Comparison of ENCODE assay signal across 36 cellular contexts in genomic region chr12:65446901-65447300, GRCh38.
"Had no signal": no experiment of that assay in that cellular context is flagged by ENCODE, and none has a peak within 500 bp of the region (broad histone marks: within the 10 kb centered on the region; RNA-seq: fewer than 3 reads in every experiment).

No MANE protein-coding gene starts in this region.

- H3K4me3 Mint-ChIP-seq: activated B cell treated with CpG ODN at 0.5 μM for 24 hours; activated CD8-positive, alpha-beta memory T cell treated with anti-CD3 and anti-CD28 coated beads, Interleukin-2, amount 10 ng/mL, durations not matched to agents 7 days and 5 days; activated CD8-positive, alpha-beta T cell treated with anti-CD3 and anti-CD28 coated beads for 36 hours; activated naive CD4-positive, alpha-beta T cell treated with anti-CD3 and anti-CD28 coated beads for 36 hours; activated naive CD4-positive, alpha-beta T cell treated with anti-CD3 and anti-CD28 coated beads, Interleukin-2, amount 50 U/mL, for 24 hours; activated naive CD8-positive, alpha-beta T cell treated with anti-CD3 and anti-CD28 coated beads for 36 hours; activated naive CD8-positive, alpha-beta T cell treated with anti-CD3 and anti-CD28 coated beads, Interleukin-2, amount 50 U/mL, for 24 hours; activated T-helper 1 cell treated with anti-CD3 and anti-CD28 coated beads, Interleukin-12 subunit alpha, Interleukin-12 subunit beta, Interleukin-2, Interleukin-4 antibody, amounts not matched to agents 30 ng/mL and 10 ng/mL and 1 ng/mL, durations not matched to agents 14 hours and 24 hours and 36 hours; dendritic cell treated with granulocyte-macrophage colony-stimulating factor and Interleukin-4, amounts not matched to agents 40 ng/mL and 50 ng/mL, for 4 days; endodermal cell; T-cell; T-helper 1 cell treated with Interleukin-12 subunit alpha and Interleukin-12 subunit beta and Interleukin-4 antibody, amounts not matched to agents 30 μg/mL and 1 μg/mL, for 36 hours had no signal

- H3K4me1 Mint-ChIP-seq: activated B cell treated with CpG ODN at 0.5 μM for 24 hours; activated CD8-positive, alpha-beta memory T cell treated with anti-CD3 and anti-CD28 coated beads, Interleukin-2, amount 10 ng/mL, durations not matched to agents 7 days and 5 days; activated naive CD4-positive, alpha-beta T cell treated with anti-CD3 and anti-CD28 coated beads, Interleukin-2, amount 50 U/mL, for 24 hours; activated naive CD8-positive, alpha-beta T cell treated with anti-CD3 and anti-CD28 coated beads for 36 hours; activated naive CD8-positive, alpha-beta T cell treated with anti-CD3 and anti-CD28 coated beads, Interleukin-2, amount 50 U/mL, for 24 hours; endodermal cell; T-cell had no signal

- FAIRE-seq: frontal cortex had no signal

- H3K27ac ChIP-seq: adrenal gland, body of pancreas, coronary artery, dorsolateral prefrontal cortex, heart left ventricle, WERI-Rb-1 had no signal

- H3K27ac Mint-ChIP-seq: activated B cell treated with CpG ODN at 0.5 μM for 24 hours; activated CD8-positive, alpha-beta memory T cell treated with anti-CD3 and anti-CD28 coated beads, Interleukin-2, amount 10 ng/mL, durations not matched to agents 7 days and 5 days; activated CD8-positive, alpha-beta T cell treated with anti-CD3 and anti-CD28 coated beads for 36 hours; activated naive CD4-positive, alpha-beta T cell treated with anti-CD3 and anti-CD28 coated beads for 36 hours; activated naive CD4-positive, alpha-beta T cell treated with anti-CD3 and anti-CD28 coated beads, Interleukin-2, amount 50 U/mL, for 24 hours; activated naive CD8-positive, alpha-beta T cell treated with anti-CD3 and anti-CD28 coated beads for 36 hours; activated naive CD8-positive, alpha-beta T cell treated with anti-CD3 and anti-CD28 coated beads, Interleukin-2, amount 50 U/mL, for 24 hours; activated T-helper 1 cell treated with anti-CD3 and anti-CD28 coated beads, Interleukin-12 subunit alpha, Interleukin-12 subunit beta, Interleukin-2, Interleukin-4 antibody, amounts not matched to agents 30 ng/mL and 10 ng/mL and 1 ng/mL, durations not matched to agents 14 hours and 24 hours and 36 hours; activated T-helper 2 cell treated with anti-CD3 and anti-CD28 coated beads, Interferon-gamma antibody, Interleukin-2, Interleukin-4, amounts not matched to agents 10 μg/mL and 5 μg/mL and 100 μg/mL, durations not matched to agents 14 hours and 24 hours and 36 hours; dendritic cell treated with granulocyte-macrophage colony-stimulating factor and Interleukin-4, amounts not matched to agents 40 ng/mL and 50 ng/mL, for 4 days; endodermal cell; T-cell; T-helper 1 cell treated with Interleukin-12 subunit alpha and Interleukin-12 subunit beta and Interleukin-4 antibody, amounts not matched to agents 30 μg/mL and 1 μg/mL, for 36 hours had no signal

- H3K36me3 Mint-ChIP-seq: activated CD8-positive, alpha-beta memory T cell treated with anti-CD3 and anti-CD28 coated beads, Interleukin-2, amount 10 ng/mL, durations not matched to agents 7 days and 5 days; activated naive CD4-positive, alpha-beta T cell treated with anti-CD3 and anti-CD28 coated beads, Interleukin-2, amount 50 U/mL, for 24 hours; activated naive CD8-positive, alpha-beta T cell treated with anti-CD3 and anti-CD28 coated beads for 36 hours; T-cell had no signal

- H3K4me1 ChIP-seq: adrenal gland, body of pancreas had no signal

- H3K36me3 ChIP-seq: adrenal gland, heart left ventricle, WERI-Rb-1 had no signal

- H3K4me3 ChIP-seq: adrenal gland, body of pancreas, coronary artery, dorsolateral prefrontal cortex, heart left ventricle had no signal

- H3K27me3 ChIP-seq: adrenal gland, body of pancreas, heart left ventricle had no signal

- DNase-seq: activated B cell treated with CpG ODN at 0.5 μM for 24 hours; activated CD4-positive, alpha-beta T cell treated with anti-CD3 and anti-CD28 coated beads for 48 hours; activated CD4-positive, alpha-beta T cell treated with anti-CD3 and anti-CD28 coated beads, Interleukin-2, amount 50 U/mL, for 1 hour; activated CD4-positive, alpha-beta T cell treated with anti-CD3 and anti-CD28 coated beads, Interleukin-2, amount 50 U/mL, for 48 hours; activated CD8-positive, alpha-beta memory T cell treated with anti-CD3 and anti-CD28 coated beads, Interleukin-2, amount 10 ng/mL, durations not matched to agents 7 days and 5 days; activated CD8-positive, alpha-beta memory T cell treated with anti-CD3 and anti-CD28 coated beads, Interleukin-2, amount 50 U/mL, for 4 hours; activated CD8-positive, alpha-beta T cell treated with anti-CD3 and anti-CD28 coated beads for 36 hours; activated effector memory CD4-positive, alpha-beta T cell treated with anti-CD3 and anti-CD28 coated beads, Interleukin-2, amount 50 U/mL, for 16 hours; activated naive CD4-positive, alpha-beta T cell treated with anti-CD3 and anti-CD28 coated beads for 36 hours; activated naive CD8-positive, alpha-beta T cell treated with anti-CD3 and anti-CD28 coated beads for 36 hours; activated naive CD8-positive, alpha-beta T cell treated with anti-CD3 and anti-CD28 coated beads, Interleukin-2, amount 50 U/mL, for 24 hours; activated T-cell treated with anti-CD3 and anti-CD28 coated beads, Interleukin-2, amount 50 U/mL, for 1 hour; activated T-cell treated with anti-CD3 and anti-CD28 coated beads, Interleukin-2, amount 50 U/mL, for 48 hours; adrenal gland; amygdala; aorta; body of pancreas; central memory CD4-positive, alpha-beta T cell; dorsolateral prefrontal cortex; effector memory CD4-positive, alpha-beta T cell; endodermal cell; foreskin fibroblast; glutamatergic neuron; heart left ventricle; T-cell; T-helper 9 cell; WERI-Rb-1 had no signal

- H3K9me3 Mint-ChIP-seq: activated B cell treated with CpG ODN at 0.5 μM for 24 hours; activated CD8-positive, alpha-beta T cell treated with anti-CD3 and anti-CD28 coated beads for 36 hours; activated naive CD4-positive, alpha-beta T cell treated with anti-CD3 and anti-CD28 coated beads for 36 hours; activated naive CD4-positive, alpha-beta T cell treated with anti-CD3 and anti-CD28 coated beads, Interleukin-2, amount 50 U/mL, for 24 hours; activated naive CD8-positive, alpha-beta T cell treated with anti-CD3 and anti-CD28 coated beads for 36 hours; activated naive CD8-positive, alpha-beta T cell treated with anti-CD3 and anti-CD28 coated beads, Interleukin-2, amount 50 U/mL, for 24 hours; activated T-helper 1 cell treated with anti-CD3 and anti-CD28 coated beads, Interleukin-12 subunit alpha, Interleukin-12 subunit beta, Interleukin-2, Interleukin-4 antibody, amounts not matched to agents 30 ng/mL and 10 ng/mL and 1 ng/mL, durations not matched to agents 14 hours and 24 hours and 36 hours; activated T-helper 2 cell treated with anti-CD3 and anti-CD28 coated beads, Interferon-gamma antibody, Interleukin-2, Interleukin-4, amounts not matched to agents 10 μg/mL and 5 μg/mL and 100 μg/mL, durations not matched to agents 14 hours and 24 hours and 36 hours; dendritic cell treated with granulocyte-macrophage colony-stimulating factor and Interleukin-4, amounts not matched to agents 40 ng/mL and 50 ng/mL, for 4 days; endodermal cell; T-cell; T-helper 1 cell treated with Interleukin-12 subunit alpha and Interleukin-12 subunit beta and Interleukin-4 antibody, amounts not matched to agents 30 μg/mL and 1 μg/mL, for 36 hours had no signal

- H3K27me3 Mint-ChIP-seq: activated CD8-positive, alpha-beta memory T cell treated with anti-CD3 and anti-CD28 coated beads, Interleukin-2, amount 10 ng/mL, durations not matched to agents 7 days and 5 days; dendritic cell treated with granulocyte-macrophage colony-stimulating factor and Interleukin-4, amounts not matched to agents 40 ng/mL and 50 ng/mL, for 4 days had no signal

- ATAC-seq: activated CD4-positive, CD25-positive, alpha-beta regulatory T cell treated with anti-CD3 and anti-CD28 coated beads, Interleukin-2, amount 50 U/mL, for 24 hours; activated CD8-positive, alpha-beta memory T cell treated with anti-CD3 and anti-CD28 coated beads, Interleukin-2, amount 10 ng/mL, durations not matched to agents 7 days and 5 days; activated CD8-positive, alpha-beta T cell treated with anti-CD3 and anti-CD28 coated beads for 36 hours; activated naive CD8-positive, alpha-beta T cell treated with anti-CD3 and anti-CD28 coated beads, Interleukin-2, amount 50 U/mL, for 24 hours; body of pancreas; esophagus mucosa; heart left ventricle; T-cell had no signal

- H3K9me3 ChIP-seq: adrenal gland, body of pancreas had no signal
